Comparison of ENCODE assay signal across 28 cellular contexts in the genomic region with DNA sequence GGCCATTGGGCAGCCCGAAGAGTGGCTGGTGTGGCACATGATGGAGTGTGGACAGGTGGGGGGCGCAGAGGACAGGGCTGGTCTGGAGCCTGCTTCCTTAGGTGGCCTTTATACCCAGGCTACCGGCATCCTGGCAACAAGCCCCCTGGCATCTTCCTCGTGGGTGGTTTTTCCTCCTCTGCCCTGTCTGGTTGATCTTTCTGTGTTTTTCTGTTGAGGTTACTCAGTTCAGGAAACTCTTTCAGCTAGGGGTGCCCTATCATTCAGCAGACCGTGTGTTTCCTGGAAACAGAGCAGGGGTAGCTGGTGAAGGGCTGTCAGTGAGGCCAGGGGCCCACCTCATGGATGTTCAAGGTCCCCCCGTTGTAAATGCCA. TPM values are rescaled to one million over a fixed set of nuclear protein-coding genes. Genes with fewer than 3 reads are reported as not detected.
DNase-seq lines count a peak whose midpoint lies in the region; ATAC-seq and TF ChIP-seq lines count a peak whose summit lies in the region.
"Had no signal": no experiment of that assay in that cellular context is flagged by ENCODE, and none has a peak within 500 bp of the region (broad histone marks: within the 10 kb centered on the region; RNA-seq: fewer than 3 reads in every experiment).

A gene with protein sequence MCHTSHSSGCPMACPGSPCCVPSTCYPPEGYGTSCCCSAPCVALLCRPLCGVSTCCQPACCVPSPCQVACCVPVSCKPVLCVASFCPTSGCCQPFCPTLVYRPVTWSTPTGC (minus strand): TSS at position 84 of the 375 bp plus-strand sequence. CDS start 45 bp downstream, at position 39.

- peaks cover 5% of the 10 kb centered on the region for H3K4me1 ChIP-seq in smooth muscle cell (ENCODE audit: low read depth)
- H3K4me1 ChIP-seq: lower lobe of right lung, SJSA1 had no signal

- POLR2A ChIA-PET in activated CD4-positive, alpha-beta memory T cell treated with anti-CD3 and anti-CD28 coated beads for 36 hours (lab: Charles Lee), result no interaction called here

- no peaks in the 10 kb centered on the region for H3K9me3 ChIP-seq in smooth muscle cell (replicated peaks; ENCODE audit: low read depth)
- H3K9me3 ChIP-seq: lower lobe of right lung, mucosa of descending colon had no signal

- H3K27me3 Mint-ChIP-seq in activated naive CD4-positive, alpha-beta T cell treated with anti-CD3 and anti-CD28 coated beads, Interleukin-2, amount 50 U/mL, for 24 hours, result no peaks in the 10 kb centered on the region
- no peaks in the 10 kb centered on the region for H3K27me3 Mint-ChIP-seq in activated naive CD4-positive, alpha-beta T cell treated with anti-CD3 and anti-CD28 coated beads for 36 hours (ENCODE audit: low read depth)
- H3K27me3 Mint-ChIP-seq in activated CD4-positive, alpha-beta memory T cell treated with anti-CD3 and anti-CD28 coated beads for 36 hours, result no peaks in the 10 kb centered on the region
- H3K27me3 Mint-ChIP-seq in immature natural killer cell (ENCODE audit: low read depth in 3 of 3), result peaks cover 4 to 18% (median 15%) of the 10 kb centered on the region in 3 donors
- H3K27me3 Mint-ChIP-seq in stimulated activated naive CD8-positive, alpha-beta T cell treated with anti-CD3 and anti-CD28 coated beads, Interleukin-15, amount 100 ng/mL, for 72 hours, result no peaks in the 10 kb centered on the region

- no peak for TF ChIP-seq CTCF in smooth muscle cell (IDR thresholded peaks at IDR 0.05; ENCODE audit: borderline replicate concordance, insufficient read depth, poor library complexity, severe bottlenecking)

- H3K27me3 ChIP-seq in smooth muscle cell (ENCODE audit: low read depth), result no peaks in the 10 kb centered on the region
- H3K27me3 ChIP-seq: SJSA1 had no signal

- H3K4me1 Mint-ChIP-seq in activated naive CD4-positive, alpha-beta T cell treated with anti-CD3 and anti-CD28 coated beads, Interleukin-2, amount 50 U/mL, for 24 hours, result peaks cover 66% of the 10 kb centered on the region
- peaks cover 45% of the 10 kb centered on the region for H3K4me1 Mint-ChIP-seq in activated naive CD4-positive, alpha-beta T cell treated with anti-CD3 and anti-CD28 coated beads for 36 hours (ENCODE audit: low read depth)
- H3K4me1 Mint-ChIP-seq in activated CD4-positive, alpha-beta memory T cell treated with anti-CD3 and anti-CD28 coated beads for 36 hours (ENCODE audit: low read depth), result peaks cover 51% of the 10 kb centered on the region
- peaks cover 47 to 59% of the 10 kb centered on the region in 2 donors for H3K4me1 Mint-ChIP-seq in immature natural killer cell
- H3K4me1 Mint-ChIP-seq in stimulated activated naive CD8-positive, alpha-beta T cell treated with anti-CD3 and anti-CD28 coated beads, Interleukin-15, amount 100 ng/mL, for 72 hours, result peaks cover 79% of the 10 kb centered on the region

- no peak for DNase-seq in activated naive CD4-positive, alpha-beta T cell treated with anti-CD3 and anti-CD28 coated beads for 36 hours
- DNase-seq in activated CD4-positive, alpha-beta memory T cell treated with anti-CD3 and anti-CD28 coated beads for 36 hours, result no peak
- DNase-seq in immature natural killer cell, result no peak
- no peak for DNase-seq in stimulated activated naive CD8-positive, alpha-beta T cell treated with anti-CD3 and anti-CD28 coated beads, Interleukin-15, amount 100 ng/mL, for 72 hours
- DNase-seq in H4 (ENCODE audit: low spot score), result no peak
- no peak for DNase-seq in smooth muscle cell (lab: John Stamatoyannopoulos, UW; ENCODE audit: unreplicated experiment)
- DNase-seq: ACHN; dorsolateral prefrontal cortex; glutamatergic neuron; H9; Karpas-422; kidney glomerular epithelial cell; lower lobe of right lung; NCI-H1436 treated with DMSO at 0.1 percent for 48 hours; NCI-H2171; NCI-H526; stimulated activated CD4-positive, alpha-beta T cell treated with anti-CD3 and anti-CD28 coated beads, Interleukin-1b, Interleukin-23, amount 100 ng/mL, for 48 hours had no signal

- H3K4me3 Mint-ChIP-seq in activated naive CD4-positive, alpha-beta T cell treated with anti-CD3 and anti-CD28 coated beads, Interleukin-2, amount 50 U/mL, for 24 hours, result peak within 1 kb of the TSS; percentile 36
- H3K4me3 Mint-ChIP-seq in activated naive CD4-positive, alpha-beta T cell treated with anti-CD3 and anti-CD28 coated beads for 36 hours, result no peak within 1 kb of the TSS
- H3K4me3 Mint-ChIP-seq in activated CD4-positive, alpha-beta memory T cell treated with anti-CD3 and anti-CD28 coated beads for 36 hours, result no peak within 1 kb of the TSS
- peak within 1 kb of the TSS in 4 of 5 donors; percentile 13 to 53 (median 38) for H3K4me3 Mint-ChIP-seq in immature natural killer cell
- H3K4me3 Mint-ChIP-seq in stimulated activated naive CD8-positive, alpha-beta T cell treated with anti-CD3 and anti-CD28 coated beads, Interleukin-15, amount 100 ng/mL, for 72 hours, result peak within 1 kb of the TSS in 1 of 2 donors; percentile 13
- H3K4me3 Mint-ChIP-seq: H9 had no signal

- no peak for ATAC-seq in stimulated activated naive CD8-positive, alpha-beta T cell treated with anti-CD3 and anti-CD28 coated beads, Interleukin-15, amount 100 ng/mL, for 72 hours
- no peak for ATAC-seq in GM21447 (IDR thresholded peaks at IDR 0.05; ENCODE audit: unreplicated experiment)

- intact Hi-C loops in activated naive CD4-positive, alpha-beta T cell treated with anti-CD3 and anti-CD28 coated beads for 36 hours (cut with micrococcal nuclease), result no loop called here
- intact Hi-C loops in activated CD4-positive, alpha-beta memory T cell treated with anti-CD3 and anti-CD28 coated beads for 36 hours (cut with micrococcal nuclease), result loop anchor here (10.0 kb wide), 1 partner anchor 70 kb away; a partner anchor contains a TSS

- CTCF ChIA-PET in activated naive CD4-positive, alpha-beta T cell treated with anti-CD3 and anti-CD28 coated beads for 36 hours (lab: Charles Lee), result no interaction called here
- CTCF ChIA-PET in activated CD4-positive, alpha-beta memory T cell treated with anti-CD3 and anti-CD28 coated beads for 36 hours (lab: Charles Lee), result no interaction called here

- no peak within 1 kb of the TSS for H2AFZ ChIP-seq in smooth muscle cell (ENCODE audit: low read depth)

- H3F3A ChIP-seq in smooth muscle cell (ENCODE audit: low read depth), result no peaks in the 10 kb centered on the region

- no peaks in the 10 kb centered on the region for H3K79me2 ChIP-seq in smooth muscle cell (ENCODE audit: low read depth)

- peaks cover 11% of the 10 kb centered on the region for H3K36me3 Mint-ChIP-seq in activated naive CD4-positive, alpha-beta T cell treated with anti-CD3 and anti-CD28 coated beads, Interleukin-2, amount 50 U/mL, for 24 hours
- peaks cover 7% of the 10 kb centered on the region for H3K36me3 Mint-ChIP-seq in activated naive CD4-positive, alpha-beta T cell treated with anti-CD3 and anti-CD28 coated beads for 36 hours (ENCODE audit: low read depth)
- H3K36me3 Mint-ChIP-seq in activated CD4-positive, alpha-beta memory T cell treated with anti-CD3 and anti-CD28 coated beads for 36 hours, result peaks cover 16% of the 10 kb centered on the region
- peaks cover 10 to 16% (median 12%) of the 10 kb centered on the region in 3 donors for H3K36me3 Mint-ChIP-seq in immature natural killer cell

- peak within 1 kb of the TSS; percentile 65 for H3K27ac Mint-ChIP-seq in activated naive CD4-positive, alpha-beta T cell treated with anti-CD3 and anti-CD28 coated beads, Interleukin-2, amount 50 U/mL, for 24 hours
- H3K27ac Mint-ChIP-seq in activated naive CD4-positive, alpha-beta T cell treated with anti-CD3 and anti-CD28 coated beads for 36 hours, result no peak within 1 kb of the TSS
- H3K27ac Mint-ChIP-seq in activated CD4-positive, alpha-beta memory T cell treated with anti-CD3 and anti-CD28 coated beads for 36 hours, result peak within 1 kb of the TSS; percentile 64
- H3K27ac Mint-ChIP-seq in immature natural killer cell, result peak within 1 kb of the TSS; percentile 42 to 85 (median 73)
- H3K27ac Mint-ChIP-seq in stimulated activated naive CD8-positive, alpha-beta T cell treated with anti-CD3 and anti-CD28 coated beads, Interleukin-15, amount 100 ng/mL, for 72 hours, result peak within 1 kb of the TSS; percentile 20 to 94

- no peaks in the 10 kb centered on the region for H3K36me3 ChIP-seq in smooth muscle cell (ENCODE audit: low read depth)
- H3K36me3 ChIP-seq: lower lobe of right lung, SJSA1 had no signal

- no peaks in the 10 kb centered on the region for H4K20me1 ChIP-seq in smooth muscle cell (ENCODE audit: low read depth)

- H3K9me3 Mint-ChIP-seq in activated naive CD4-positive, alpha-beta T cell treated with anti-CD3 and anti-CD28 coated beads, Interleukin-2, amount 50 U/mL, for 24 hours, result peaks cover 13% of the 10 kb centered on the region
- H3K9me3 Mint-ChIP-seq in activated naive CD4-positive, alpha-beta T cell treated with anti-CD3 and anti-CD28 coated beads for 36 hours, result peaks cover 29% of the 10 kb centered on the region
- H3K9me3 Mint-ChIP-seq in activated CD4-positive, alpha-beta memory T cell treated with anti-CD3 and anti-CD28 coated beads for 36 hours, result peaks cover 19% of the 10 kb centered on the region
- H3K9me3 Mint-ChIP-seq in immature natural killer cell, result peaks cover 6 to 18% (median 13%) of the 10 kb centered on the region in 6 donors
- peaks cover 17 to 56% of the 10 kb centered on the region in 2 donors for H3K9me3 Mint-ChIP-seq in stimulated activated naive CD8-positive, alpha-beta T cell treated with anti-CD3 and anti-CD28 coated beads, Interleukin-15, amount 100 ng/mL, for 72 hours

- no peak within 1 kb of the TSS for H3K27ac ChIP-seq in smooth muscle cell (ENCODE audit: low read depth)
- H3K27ac ChIP-seq: dorsolateral prefrontal cortex, lower lobe of right lung, SJSA1 had no signal

- H3K4me3 ChIP-seq in smooth muscle cell, result no peak within 1 kb of the TSS
- H3K4me3 ChIP-seq: dorsolateral prefrontal cortex, lower lobe of right lung, mucosa of descending colon, SJSA1 had no signal

- H3K4me2 ChIP-seq in smooth muscle cell, result no peak within 1 kb of the TSS

- H3K9ac ChIP-seq in smooth muscle cell (ENCODE audit: low read depth), result no peak within 1 kb of the TSS

- 91% methylated on average over 6 of the region's 6 CpGs for WGBS in smooth muscle cell (ENCODE audit: low lambda C conversion rate)

RNA-seq across cellular contexts. Expression of the gene that starts here (rescaled TPM):
- not detected for total RNA-seq in activated naive CD4-positive, alpha-beta T cell treated with anti-CD3 and anti-CD28 coated beads for 36 hours
- not detected for total RNA-seq in activated CD4-positive, alpha-beta memory T cell treated with anti-CD3 and anti-CD28 coated beads for 36 hours
- polyA plus RNA-seq in immature natural killer cell, result not detected
- not detected in 2 replicates for total RNA-seq in H4 (2014; rRNA removed; shearing (Covaris generic))
- not detected in 2 replicates for total RNA-seq in smooth muscle cell
- polyA plus RNA-seq in smooth muscle cell, result not detected in 2 replicates
- total RNA-seq: astrocyte; dorsolateral prefrontal cortex; H9; lower lobe of right lung; mucosa of descending colon; pulmonary artery endothelial cell; RPMI7951; SJSA1; skeletal muscle tissue; T-helper 1 cell treated with Interleukin-12 subunit alpha and Interleukin-12 subunit beta and Interleukin-4 antibody, amounts not matched to agents 30 ng/mL and 1 ng/mL, for 36 hours; temporal lobe had no signal
- polyA plus RNA-seq: BJ had no signal

Comparison
In these comparisons a context has a peak if more than half of its experiments do, and no peak if none do; other contexts are left out.
1. H3K4me3 Mint-ChIP-seq: peak in activated naive CD4-positive, alpha-beta T cell treated with anti-CD3 and anti-CD28 coated beads, Interleukin-2, amount 50 U/mL, for 24 hours (single experiment) and immature natural killer cell (4 of 5); none in activated naive CD4-positive, alpha-beta T cell treated with anti-CD3 and anti-CD28 coated beads for 36 hours (single experiment) and activated CD4-positive, alpha-beta memory T cell treated with anti-CD3 and anti-CD28 coated beads for 36 hours (single experiment).